25 cellular contexts compared by ENCODE assay signal in the genomic region with DNA sequence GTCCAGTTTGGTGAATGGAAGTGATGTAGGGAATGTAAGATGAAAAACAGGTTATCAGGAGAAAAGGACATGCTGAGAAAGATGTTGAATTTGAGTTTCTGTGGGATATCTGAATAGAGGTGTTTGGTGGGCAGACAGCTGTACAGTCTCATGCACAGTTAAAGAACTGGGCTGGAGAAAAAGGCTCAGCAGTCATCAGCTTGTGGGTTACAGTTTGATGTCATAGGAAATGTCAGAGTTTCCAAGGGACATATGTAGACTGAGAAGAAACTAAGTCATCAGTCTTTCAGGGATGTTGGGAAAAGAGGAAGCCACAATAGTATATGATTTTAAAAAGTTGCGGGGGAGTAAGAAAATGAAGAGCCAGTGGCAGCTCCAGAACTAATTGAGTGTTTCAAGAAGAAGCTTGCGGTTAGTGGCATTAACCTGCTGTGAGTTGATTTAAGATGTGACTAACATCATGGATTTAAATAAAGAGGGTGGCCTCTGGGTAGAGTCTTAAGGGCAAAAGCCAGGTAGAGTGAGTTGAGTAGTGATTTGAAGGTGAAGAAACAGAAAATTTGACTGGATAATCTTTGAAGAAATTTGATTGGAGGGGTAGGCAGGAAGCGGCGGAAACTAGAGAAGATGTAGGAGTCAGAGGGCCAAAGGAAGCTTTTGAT. TPM values are rescaled to one million over a fixed set of nuclear protein-coding genes. Genes with fewer than 3 reads are reported as not detected.
DNase-seq lines count a peak whose midpoint lies in the region; ATAC-seq, FAIRE-seq and TF ChIP-seq lines count a peak whose summit lies in the region.
"Had no signal": no experiment of that assay in that cellular context is flagged by ENCODE, and none has a peak within 500 bp of the region (broad histone marks: within the 10 kb centered on the region; RNA-seq: fewer than 3 reads in every experiment).

No MANE protein-coding gene starts in this region.

- H3K4me3 Mint-ChIP-seq in activated CD4-positive, alpha-beta T cell treated with anti-CD3 and anti-CD28 coated beads for 36 hours = no peak overlapping the region
- no peak overlapping the region for H3K4me3 Mint-ChIP-seq in activated naive CD8-positive, alpha-beta T cell
- no peak overlapping the region for H3K4me3 Mint-ChIP-seq in naive B cell

- H3K36me3 Mint-ChIP-seq in activated CD4-positive, alpha-beta T cell treated with anti-CD3 and anti-CD28 coated beads for 36 hours (ENCODE audit: low read depth) = peaks cover 32% of the 10 kb centered on the region
- peaks cover 10% of the 10 kb centered on the region for H3K36me3 Mint-ChIP-seq in activated naive CD8-positive, alpha-beta T cell
- H3K36me3 Mint-ChIP-seq in naive B cell = peaks cover 29 to 37% of the 10 kb centered on the region in 2 donors

- H3K27me3 Mint-ChIP-seq in activated CD4-positive, alpha-beta T cell treated with anti-CD3 and anti-CD28 coated beads for 36 hours = no peaks in the 10 kb centered on the region
- no peaks in the 10 kb centered on the region for H3K27me3 Mint-ChIP-seq in activated naive CD8-positive, alpha-beta T cell
- H3K27me3 Mint-ChIP-seq in naive B cell = no peaks in the 10 kb centered on the region

- peak overlapping the region; percentile 91 for H3K27ac Mint-ChIP-seq in activated CD4-positive, alpha-beta T cell treated with anti-CD3 and anti-CD28 coated beads for 36 hours
- H3K27ac Mint-ChIP-seq in activated naive CD8-positive, alpha-beta T cell = peak overlapping the region; percentile 5
- H3K27ac Mint-ChIP-seq in naive B cell = peak overlapping the region in 5 of 6 donors; percentile 1 to 97 (median 58)

- H3K9me3 Mint-ChIP-seq in activated CD4-positive, alpha-beta T cell treated with anti-CD3 and anti-CD28 coated beads for 36 hours (ENCODE audit: low read depth) = no peaks in the 10 kb centered on the region
- H3K9me3 Mint-ChIP-seq in activated naive CD8-positive, alpha-beta T cell (ENCODE audit: low read depth) = no peaks in the 10 kb centered on the region
- no peaks in the 10 kb centered on the region for H3K9me3 Mint-ChIP-seq in naive B cell

- CTCF ChIA-PET in activated CD4-positive, alpha-beta T cell treated with anti-CD3 and anti-CD28 coated beads for 36 hours (lab: Charles Lee) = no interaction called here

- peak; percentile 91 for ATAC-seq in activated CD4-positive, alpha-beta T cell treated with anti-CD3 and anti-CD28 coated beads for 36 hours
- no peak for ATAC-seq in naive B cell (ENCODE audit: low read depth in 2 of 2)
- ATAC-seq: left ventricle myocardium superior had no signal

- intact Hi-C loops in activated CD4-positive, alpha-beta T cell treated with anti-CD3 and anti-CD28 coated beads for 36 hours (cut with DNase I, micrococcal nuclease) = no loop called here

- POLR2A ChIA-PET in activated CD4-positive, alpha-beta T cell treated with anti-CD3 and anti-CD28 coated beads for 36 hours (lab: Charles Lee) = no interaction called here

- DNase-seq in activated CD4-positive, alpha-beta T cell treated with anti-CD3 and anti-CD28 coated beads for 36 hours = no peak
- DNase-seq in activated CD4-positive, alpha-beta T cell treated with anti-CD3 and anti-CD28 coated beads, Interleukin-2, amount 50 U/mL, for 48 hours = no peak
- DNase-seq in GM12891 (ENCODE audit: insufficient read length, low spot score) = no peak
- no peak for DNase-seq in naive B cell
- DNase-seq in T-helper 2 cell = no peak
- no peak for DNase-seq in activated CD4-positive, CD25-positive, alpha-beta regulatory T cell treated with anti-CD3 and anti-CD28 coated beads, Interleukin-2, amount 50 U/mL, for 72 hours
- no peak for DNase-seq in COLO829 (ENCODE audit: low spot score)
- DNase-seq: amygdala; DMS53; effector CD8-positive, alpha-beta T cell; erythroblast; islet precursor cell; left ventricle myocardium superior; NCI-H2029; RPMI8226; T-helper 1 cell; trophoblast cell had no signal

- FAIRE-seq in GM12891 (lab: Jason Lieb, UNC) = peak; percentile 33
- FAIRE-seq: colon, TTC549 had no signal

- TF ChIP-seq POLR2A in GM12891 (IDR thresholded peaks at IDR 0.05; ENCODE audit: low read depth, low read length) = no peak

- H3K4me1 Mint-ChIP-seq in activated CD4-positive, alpha-beta T cell treated with anti-CD3 and anti-CD28 coated beads for 36 hours = peaks cover 18% of the 10 kb centered on the region
- H3K4me1 Mint-ChIP-seq in activated naive CD8-positive, alpha-beta T cell (ENCODE audit: low read depth) = peaks cover 2% of the 10 kb centered on the region
- H3K4me1 Mint-ChIP-seq in naive B cell = peaks cover 16 to 26% (median 22%) of the 10 kb centered on the region in 3 donors

TF ChIP-seq in GM12891, 5 proteins besides CTCF, POLR2A, EP300 and RAD21:
- TF ChIP-seq POU2F2 (IDR thresholded peaks at IDR 0.05; ENCODE audit: low read depth, low read length) (no peak), POLR2AphosphoS5 (IDR thresholded peaks at IDR 0.05; ENCODE audit: low read depth, low read length) (no peak), TAF1 (IDR thresholded peaks at IDR 0.05; ENCODE audit: low read depth, low read length) (no peak), PAX5 (IDR thresholded peaks at IDR 0.05; ENCODE audit: insufficient read depth, low read length, severe bottlenecking) (no peak), SPI1 (IDR thresholded peaks at IDR 0.05; ENCODE audit: low read depth, low read length) (no peak)

RNA-seq across cellular contexts. Expression of gene GORASP1, which starts 24.6 kb away (rescaled TPM):
- total RNA-seq in activated CD4-positive, alpha-beta T cell treated with anti-CD3 and anti-CD28 coated beads for 36 hours = 10 to 100 TPM; 23.0 to 23.8 TPM
- polyA plus RNA-seq in GM12891 (2012; ENCODE audit: low read depth, missing spikeins) = 18.7 TPM
- polyA plus RNA-seq in naive B cell (ENCODE audit: low read depth in 6 of 6) = 10 to 100 TPM; 19.7 to 36.7 (median 27.2) TPM

RNA-seq across cellular contexts. Expression of gene TTC21A, which starts 24.7 kb away (rescaled TPM):
- 1 to 10 TPM; 1.8 to 2.3 TPM for total RNA-seq in activated CD4-positive, alpha-beta T cell treated with anti-CD3 and anti-CD28 coated beads for 36 hours
- 1.9 TPM for polyA plus RNA-seq in GM12891 (2012; ENCODE audit: low read depth, missing spikeins)
- polyA plus RNA-seq in naive B cell (ENCODE audit: low read depth in 6 of 6) = 10 to 100 TPM in 4 of 6 donors, 1 to 10 TPM in 2; 3.8 to 14.8 (median 11.2) TPM

RNA-seq across cellular contexts. Expression of gene WDR48, which starts 31.0 kb away (rescaled TPM):
- total RNA-seq in activated CD4-positive, alpha-beta T cell treated with anti-CD3 and anti-CD28 coated beads for 36 hours = 10 to 100 TPM; 33.3 to 36.5 TPM
- polyA plus RNA-seq in GM12891 (2012; ENCODE audit: low read depth, missing spikeins) = 16.7 TPM
- polyA plus RNA-seq in naive B cell (ENCODE audit: low read depth in 6 of 6) = 10 to 100 TPM; 23.5 to 66.0 (median 54.3) TPM

RNA-seq across cellular contexts. Expression of gene SCN11A, which starts 31.0 kb away (rescaled TPM):
- under 1 TPM; 0.07 to 0.09 TPM for total RNA-seq in activated CD4-positive, alpha-beta T cell treated with anti-CD3 and anti-CD28 coated beads for 36 hours
- polyA plus RNA-seq in GM12891 (2012; ENCODE audit: low read depth, missing spikeins) = 0.04 TPM
- under 1 TPM in 1 of 6 donors, not detected in 5; 0.06 TPM for polyA plus RNA-seq in naive B cell (ENCODE audit: low read depth in 6 of 6)
- total RNA-seq: A172, G401, H4, left ventricle myocardium superior, osteoblast, SJSA1 had no signal

Comparison
In these comparisons a context has a peak if more than half of its experiments do, and no peak if none do; other contexts are left out.
1. H3K27ac Mint-ChIP-seq: peak in every context shown above with its lines; median percentile 91 in activated CD4-positive, alpha-beta T cell treated with anti-CD3 and anti-CD28 coated beads for 36 hours; 58 in naive B cell; 5 in activated naive CD8-positive, alpha-beta T cell.